ENCODE assay signal across 2 cellular contexts in genomic region chr12:47223848-47224213, GRCh38.
TF ChIP-seq lines count a peak whose summit lies in the region.

No MANE protein-coding gene starts in this region.

TF ChIP-seq in A549, 52 proteins besides CTCF, POLR2A, EP300 and RAD21 (continued from another document):
- TF ChIP-seq MAX (IDR thresholded peaks at IDR 0.05) = peak; percentile 59; the same call in 1 of the 2 replicates
- TF ChIP-seq ZC3H11A (IDR thresholded peaks at IDR 0.05) = no peak
- TF ChIP-seq NR3C1 (IDR thresholded peaks at IDR 0.05) = no peak
- TF ChIP-seq E2F6 (IDR thresholded peaks at IDR 0.05; ENCODE audit: borderline replicate concordance, low read depth) = 0 out of 2 replicates have a peak, but pooled peaks have one; percentile 21
- no peak for TF ChIP-seq HEYL (CRISPR knock-in tag; IDR thresholded peaks at IDR 0.05)
- no peak for TF ChIP-seq JUNB (IDR thresholded peaks at IDR 0.05)
- TF ChIP-seq ZNF302 (CRISPR knock-in tag; IDR thresholded peaks at IDR 0.05) = no peak
- no peak for TF ChIP-seq CHD4 (IDR thresholded peaks at IDR 0.05; ENCODE audit: borderline replicate concordance)
- no peak for TF ChIP-seq KDM5A (IDR thresholded peaks at IDR 0.05)
- peak; percentile 27; the same call in 2 of the 3 replicates for TF ChIP-seq SMC3 (IDR thresholded peaks at IDR 0.05)
- TF ChIP-seq JUN (IDR thresholded peaks at IDR 0.05) = no peak; a peak in 1 of 5 replicates
- TF ChIP-seq HOXA7 (CRISPR knock-in tag; IDR thresholded peaks at IDR 0.05) = no peak
- no peak for TF ChIP-seq EHMT2 (IDR thresholded peaks at IDR 0.05; ENCODE audit: low read depth)
- TF ChIP-seq CHD2 (IDR thresholded peaks at IDR 0.05; ENCODE audit: low read length, partially characterized antibody) = peak; percentile 3
- TF ChIP-seq SREBF2 (IDR thresholded peaks at IDR 0.05) = no peak
- TF ChIP-seq NFE2L2 (conservative IDR thresholded peaks at IDR 0.05; ENCODE audit: low read length) = no peak
- no peak for TF ChIP-seq NPAS2 (CRISPR knock-in tag; IDR thresholded peaks at IDR 0.05; ENCODE audit: borderline replicate concordance)
- no peak for TF ChIP-seq RCOR1 (IDR thresholded peaks at IDR 0.05; ENCODE audit: low read depth, low read length)
- no peak for TF ChIP-seq TFCP2L1 (CRISPR knock-in tag; IDR thresholded peaks at IDR 0.05)
- no peak for TF ChIP-seq FOSL2 (IDR thresholded peaks at IDR 0.05)
- TF ChIP-seq FOSL2 (CRISPR knock-in tag; IDR thresholded peaks at IDR 0.05) = 0 out of 2 replicates have a peak, but pooled peaks have one; percentile 17
- no peak for TF ChIP-seq POLR2AphosphoS2 (conservative IDR thresholded peaks at IDR 0.05; ENCODE audit: low read length)
- TF ChIP-seq ATOH8 (CRISPR knock-in tag; IDR thresholded peaks at IDR 0.05; ENCODE audit: low read depth) = no peak
- peak; percentile 68 for TF ChIP-seq GATA3 (IDR thresholded peaks at IDR 0.05; ENCODE audit: borderline replicate concordance)
- no peak for TF ChIP-seq RFX5 (IDR thresholded peaks at IDR 0.05)
- no peak for TF ChIP-seq BHLHE40 (IDR thresholded peaks at IDR 0.05; ENCODE audit: low read depth, low read length)
- TF ChIP-seq ZSCAN20 (CRISPR knock-in tag; IDR thresholded peaks at IDR 0.05) = no peak
- TF ChIP-seq HES2 (IDR thresholded peaks at IDR 0.05) = no peak
- no peak for TF ChIP-seq HDAC2 (IDR thresholded peaks at IDR 0.05)
- TF ChIP-seq KDM1A (IDR thresholded peaks at IDR 0.05; ENCODE audit: low read depth) = no peak
- no peak for TF ChIP-seq CBX8 (IDR thresholded peaks at IDR 0.05)
- peak in 1 of 2 experiments; percentile 82; a peak in 2 of 4 replicates for TF ChIP-seq CEBPB (IDR thresholded peaks at IDR 0.05)
- no peak for TF ChIP-seq BCL3 (IDR thresholded peaks at IDR 0.05)
- no peak for TF ChIP-seq RNF2 (IDR thresholded peaks at IDR 0.05; ENCODE audit: borderline replicate concordance, low read depth)
- TF ChIP-seq TP53 (CRISPR knock-in tag; IDR thresholded peaks at IDR 0.05) = peak; percentile 8
- no peak for TF ChIP-seq MYC (IDR thresholded peaks at IDR 0.05; ENCODE audit: borderline replicate concordance, low read length)
- no peak for TF ChIP-seq PHF8 (IDR thresholded peaks at IDR 0.05; ENCODE audit: borderline replicate concordance, low read depth)
- TF ChIP-seq HMGXB4 (CRISPR knock-in tag; IDR thresholded peaks at IDR 0.05; ENCODE audit: borderline replicate concordance) = no peak
- TF ChIP-seq ESRRA (IDR thresholded peaks at IDR 0.05; ENCODE audit: borderline replicate concordance, low read length) = 0 out of 2 replicates have a peak, but pooled peaks have one; percentile 48

TF ChIP-seq in IMR-90, 13 proteins besides CTCF, POLR2A, EP300 and RAD21 (continued from another document):
- no peak for TF ChIP-seq USF2 (IDR thresholded peaks at IDR 0.05; ENCODE audit: low read depth, low read length)
